Comparison of ENCODE assay signal across 16 cellular contexts in genomic region chr7:40599836-40600235, GRCh38.
DNase-seq lines count a peak whose midpoint lies in the region; ATAC-seq and TF ChIP-seq lines count a peak whose summit lies in the region.
"Had no signal": no experiment of that assay in that cellular context is flagged by ENCODE, and none has a peak within 500 bp of the region (broad histone marks: within the 10 kb centered on the region; RNA-seq: fewer than 3 reads in every experiment).

No MANE protein-coding gene starts in this region.

- H3K4me2 ChIP-seq in BLaER1 (peak overlapping the region; percentile 61), DND-41 (ENCODE audit: insufficient read depth, low read length) (peak overlapping the region; percentile 50), mesenchymal stem cell (ENCODE audit: low read length, poor library complexity, severe bottlenecking) (no peak overlapping the region)

- no peaks in the 10 kb centered on the region for H4K20me1 ChIP-seq in BLaER1
- no peaks in the 10 kb centered on the region for H4K20me1 ChIP-seq in DND-41 (ENCODE audit: insufficient read depth, low read length)

- H3K27me3 ChIP-seq in BLaER1, result no peaks in the 10 kb centered on the region
- H3K27me3 ChIP-seq in DND-41 (ENCODE audit: insufficient read depth, low read length, poor library complexity), result no peaks in the 10 kb centered on the region
- no peaks in the 10 kb centered on the region for H3K27me3 ChIP-seq in mesenchymal stem cell (ENCODE audit: control insufficient read depth in 1 of 2, insufficient read depth in 1 of 2, low read length in 2 of 2)

- H3K4me3 ChIP-seq in BLaER1 (no peak overlapping the region), DND-41 (ENCODE audit: low read depth in 1 of 2, low read length in 2 of 2) (no peak overlapping the region), mesenchymal stem cell (ENCODE audit: insufficient read depth in 1 of 2, low read depth in 1 of 2, low read length in 2 of 2) (no peak overlapping the region)
- H3K4me3 ChIP-seq: GM23248 had no signal

- no peak overlapping the region for H3K27ac ChIP-seq in BLaER1
- H3K27ac ChIP-seq in DND-41 (ENCODE audit: low read length), result peak overlapping the region; percentile 66
- H3K27ac ChIP-seq in mesenchymal stem cell (ENCODE audit: low read length, poor library complexity, severe bottlenecking), result no peak overlapping the region
- H3K27ac ChIP-seq: GM23248 had no signal

- no peak overlapping the region for H3K23ac ChIP-seq in mesenchymal stem cell (ENCODE audit: low read length in 2 of 2)

- H3K9me3 ChIP-seq in BLaER1 (peaks cover 7% of the 10 kb centered on the region), DND-41 (ENCODE audit: insufficient read depth, low read length, severe bottlenecking) (no peaks in the 10 kb centered on the region), mesenchymal stem cell (ENCODE audit: control insufficient read depth, low read length) (no peaks in the 10 kb centered on the region)

- no peak for TF ChIP-seq CTCF in DND-41 (IDR thresholded peaks at IDR 0.05; ENCODE audit: borderline replicate concordance, extremely low read depth, low read length, poor library complexity, severe bottlenecking)

- H3K4me1 ChIP-seq in BLaER1 (peaks cover 22% of the 10 kb centered on the region), DND-41 (ENCODE audit: insufficient read depth, low read length) (peaks cover 36% of the 10 kb centered on the region), mesenchymal stem cell (ENCODE audit: control insufficient read depth, insufficient read depth, low read depth, low read length) (peaks cover 2% of the 10 kb centered on the region)

- H3K4ac ChIP-seq in mesenchymal stem cell (ENCODE audit: low read depth in 1 of 2, low read length in 2 of 2), result no peak overlapping the region

- no peak overlapping the region for H4K91ac ChIP-seq in mesenchymal stem cell (ENCODE audit: low read length)

- WGBS in mesenchymal stem cell, result 89% methylated on average over 5 of the region's 5 CpGs

- DNase-seq in DND-41, result no peak
- peak; percentile 54 for DNase-seq in NOMO-1 treated with DMSO at 0.1 percent for 48 hours (lab: John Stamatoyannopoulos, UW; ENCODE audit: unreplicated experiment)
- DNase-seq in mesenchymal stem cell, result no peak
- no peak for DNase-seq in DMS 273 treated with DMSO at 0.1 percent for 48 hours (lab: John Stamatoyannopoulos, UW)
- DNase-seq: 8988T; AML-193; C1 segment of cervical spinal cord; CD8-positive, alpha-beta T cell; COR-L47; DMS53; GM23248; H7 had no signal

- H3K79me2 ChIP-seq in DND-41 (ENCODE audit: insufficient read depth, low read length), result no peaks in the 10 kb centered on the region

- peak overlapping the region; percentile 2; the same call in 1 of the 2 replicates for H2AFZ ChIP-seq in DND-41 (ENCODE audit: low read depth, low read length)
- H2AFZ ChIP-seq in mesenchymal stem cell (ENCODE audit: low read depth, low read length), result no peak overlapping the region
- H2AFZ ChIP-seq: GM23248 had no signal

- H3K9ac ChIP-seq in BLaER1 (no peak overlapping the region), DND-41 (ENCODE audit: low read depth, low read length) (peak overlapping the region; percentile 20; the same call in 1 of the 2 replicates), mesenchymal stem cell (ENCODE audit: low read length) (no peak overlapping the region)
- H3K9ac ChIP-seq: GM23248 had no signal

- no peaks in the 10 kb centered on the region for H3K36me3 ChIP-seq in BLaER1
- no peaks in the 10 kb centered on the region for H3K36me3 ChIP-seq in DND-41 (ENCODE audit: insufficient read depth, low read length)
- H3K36me3 ChIP-seq in mesenchymal stem cell (ENCODE audit: control insufficient read depth in 1 of 2, insufficient read depth in 2 of 2, low read depth in 1 of 2, low read length in 2 of 2), result no peaks in the 10 kb centered on the region

- no peak overlapping the region for H2BK5ac ChIP-seq in mesenchymal stem cell (ENCODE audit: low read depth, low read length, poor library complexity, severe bottlenecking)

- no peaks in the 10 kb centered on the region for H3K79me1 ChIP-seq in mesenchymal stem cell (replicated peaks; ENCODE audit: low read length, poor library complexity, severe bottlenecking)

- H3K18ac ChIP-seq in mesenchymal stem cell (ENCODE audit: low read depth in 1 of 2, low read length in 2 of 2), result no peak overlapping the region

- H3K14ac ChIP-seq in mesenchymal stem cell (ENCODE audit: low read length in 2 of 2), result no peak overlapping the region

- H2BK120ac ChIP-seq in mesenchymal stem cell (ENCODE audit: low read depth, low read length), result no peak overlapping the region

- H2BK12ac ChIP-seq in mesenchymal stem cell (ENCODE audit: low read length in 2 of 2), result no peak overlapping the region

- no peak overlapping the region for H2BK15ac ChIP-seq in mesenchymal stem cell (ENCODE audit: low read depth, poor library complexity, severe bottlenecking)

- peak overlapping the region; percentile 66 for H4K8ac ChIP-seq in mesenchymal stem cell (ENCODE audit: low read length)

- no peak overlapping the region for H2AK5ac ChIP-seq in mesenchymal stem cell (ENCODE audit: low read length, severe bottlenecking)

- ATAC-seq in DND-41 (ENCODE audit: insufficient read depth, low read depth), result no peak
- no peak for ATAC-seq in HG02763 (IDR thresholded peaks at IDR 0.05; ENCODE audit: unreplicated experiment)
- ATAC-seq in HG02642 (IDR thresholded peaks at IDR 0.05; ENCODE audit: poor library complexity, unreplicated experiment), result no peak
- ATAC-seq: CD8-positive, alpha-beta T cell; HepG2 had no signal
